ENCODE assay signal across 22 cellular contexts in the genomic region with DNA sequence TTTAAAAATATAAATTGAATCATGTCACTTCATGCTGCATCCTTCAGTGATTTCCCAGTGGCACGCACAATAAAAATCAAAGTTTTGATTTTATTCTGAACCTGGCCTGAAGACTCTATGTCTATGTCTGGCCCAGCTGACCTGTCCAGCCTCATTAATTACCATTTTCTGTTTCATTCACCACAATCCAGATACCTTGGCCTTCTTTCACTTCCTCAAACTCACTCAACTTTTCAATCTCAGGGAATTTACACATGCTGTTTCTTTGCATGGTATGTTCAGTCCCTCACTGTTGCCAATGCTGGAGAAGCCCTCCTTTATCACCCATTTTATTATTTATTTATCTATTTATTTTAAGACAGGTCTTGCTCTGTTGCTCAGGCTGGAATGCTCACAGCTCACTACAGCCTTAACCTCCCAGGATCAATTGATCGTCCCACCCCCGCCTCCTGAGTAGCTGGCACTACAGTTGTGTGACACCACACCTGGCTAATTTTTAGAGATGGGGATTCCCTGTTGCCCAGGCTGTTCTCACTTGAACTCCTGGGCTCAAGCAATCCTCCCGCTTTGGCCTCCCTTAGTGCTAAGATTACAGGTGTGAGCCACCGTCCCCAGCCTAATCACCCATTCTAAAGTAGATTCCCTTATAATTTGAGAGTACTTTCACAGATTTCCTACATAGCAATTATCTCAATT. TPM values are rescaled to one million over a fixed set of nuclear protein-coding genes. Genes with fewer than 3 reads are reported as not detected.
DNase-seq lines count a peak whose midpoint lies in the region; ATAC-seq and TF ChIP-seq lines count a peak whose summit lies in the region.
"Had no signal": no experiment of that assay in that cellular context is flagged by ENCODE, and none has a peak within 500 bp of the region (broad histone marks: within the 10 kb centered on the region; RNA-seq: fewer than 3 reads in every experiment).

No MANE protein-coding gene starts in this region.

- no peak overlapping the region for H2BK5ac ChIP-seq in mesenchymal stem cell (ENCODE audit: low read depth, low read length, poor library complexity, severe bottlenecking)

- H3K4me3 ChIP-seq in GM06990 (replicated peaks; ENCODE audit: low read depth, low read length) (no peak overlapping the region), mesenchymal stem cell (ENCODE audit: insufficient read depth in 1 of 2, low read depth in 1 of 2, low read length in 2 of 2) (no peak overlapping the region)
- H3K4me3 ChIP-seq: upper lobe of left lung had no signal

- H3K27ac Mint-ChIP-seq in immature natural killer cell, result no peak overlapping the region

- DNase-seq in GM06990 (ENCODE audit: extremely low read depth, insufficient read length), result peak; percentile 25
- DNase-seq in immature natural killer cell, result no peak
- no peak for DNase-seq in stimulated activated CD4-positive, alpha-beta T cell treated with anti-CD3 and anti-CD28 coated beads, Interleukin-12 subunit alpha, Interleukin-12 subunit beta, amount 100 ng/mL, for 4 hours
- no peak for DNase-seq in mesenchymal stem cell
- DNase-seq in left ventricle myocardium superior, result no peak
- DNase-seq: cortex of kidney; DMS79 treated with DMSO at 0.1 percent for 48 hours; KBM-7; kidney; NCI-H1417 treated with DMSO at 0.1 percent for 48 hours; NCI-H524 treated with DMSO at 0.1 percent for 48 hours; stimulated activated naive CD4-positive, alpha-beta T cell; SW 1271; upper lobe of left lung had no signal

- no peak overlapping the region for H3K14ac ChIP-seq in mesenchymal stem cell (ENCODE audit: low read length in 2 of 2)

- no peaks in the 10 kb centered on the region for H3K79me1 ChIP-seq in mesenchymal stem cell (replicated peaks; ENCODE audit: low read length, poor library complexity, severe bottlenecking)

- no peaks in the 10 kb centered on the region for H3K27me3 ChIP-seq in GM06990 (replicated peaks; ENCODE audit: control insufficient read depth, insufficient read depth, low read length)
- no peaks in the 10 kb centered on the region for H3K27me3 ChIP-seq in mesenchymal stem cell (ENCODE audit: control insufficient read depth in 1 of 2, insufficient read depth in 1 of 2, low read length in 2 of 2)
- H3K27me3 ChIP-seq: upper lobe of left lung had no signal

- H4K91ac ChIP-seq in mesenchymal stem cell (ENCODE audit: low read length), result no peak overlapping the region

- ATAC-seq in GM19043 (IDR thresholded peaks at IDR 0.05; ENCODE audit: low read depth, unreplicated experiment) (peak; percentile 69), HG02588 (IDR thresholded peaks at IDR 0.05; ENCODE audit: unreplicated experiment) (peak; percentile 79), HG03159 (IDR thresholded peaks at IDR 0.05; ENCODE audit: unreplicated experiment) (peak; percentile 79), left ventricle myocardium superior (no peak)
- ATAC-seq: esophagus mucosa had no signal

- no peak for TF ChIP-seq CTCF in GM06990 (IDR thresholded peaks at IDR 0.05; ENCODE audit: insufficient read depth, low read length, poor library complexity, severe bottlenecking)

- H3K4me1 ChIP-seq in mesenchymal stem cell (ENCODE audit: control insufficient read depth, insufficient read depth, low read depth, low read length), result no peaks in the 10 kb centered on the region
- H3K4me1 ChIP-seq: upper lobe of left lung had no signal

- intact Hi-C loops in left ventricle myocardium superior (cut with micrococcal nuclease), result no loop called here

- WGBS in mesenchymal stem cell, result 100% methylated on average over 4 of the region's 5 CpGs

- H3K27me3 Mint-ChIP-seq in immature natural killer cell (ENCODE audit: low read depth in 3 of 3), result no peaks in the 10 kb centered on the region

- no peak overlapping the region for H2BK120ac ChIP-seq in mesenchymal stem cell (ENCODE audit: low read depth, low read length)

- H3K9ac ChIP-seq in mesenchymal stem cell (ENCODE audit: low read length), result no peak overlapping the region

- peaks cover 3% of the 10 kb centered on the region for H3K9me3 ChIP-seq in mesenchymal stem cell (ENCODE audit: control insufficient read depth, low read length)
- H3K9me3 ChIP-seq: upper lobe of left lung had no signal

- H3K36me3 ChIP-seq in GM06990 (ENCODE audit: control insufficient read depth, insufficient read depth, low read length) (no peaks in the 10 kb centered on the region), mesenchymal stem cell (ENCODE audit: control insufficient read depth in 1 of 2, insufficient read depth in 2 of 2, low read depth in 1 of 2, low read length in 2 of 2) (no peaks in the 10 kb centered on the region)
- H3K36me3 ChIP-seq: upper lobe of left lung had no signal

- H3K27ac ChIP-seq in mesenchymal stem cell (ENCODE audit: low read length, poor library complexity, severe bottlenecking), result no peak overlapping the region
- H3K27ac ChIP-seq: 22Rv1, C4-2B, HL-60, upper lobe of left lung, VCaP had no signal

- H2AK5ac ChIP-seq in mesenchymal stem cell (ENCODE audit: low read length, severe bottlenecking), result no peak overlapping the region

- peaks cover 0 to 3% (median 0%) of the 10 kb centered on the region in 6 donors for H3K9me3 Mint-ChIP-seq in immature natural killer cell

- H3K4me1 Mint-ChIP-seq in immature natural killer cell, result no peaks in the 10 kb centered on the region

- H3K36me3 Mint-ChIP-seq in immature natural killer cell, result peaks cover 11 to 17% (median 14%) of the 10 kb centered on the region in 3 donors

- no peak overlapping the region for H3K4ac ChIP-seq in mesenchymal stem cell (ENCODE audit: low read depth in 1 of 2, low read length in 2 of 2)

- no peak overlapping the region for H4K8ac ChIP-seq in mesenchymal stem cell (ENCODE audit: low read length)

- no peak overlapping the region for H3K18ac ChIP-seq in mesenchymal stem cell (ENCODE audit: low read depth in 1 of 2, low read length in 2 of 2)

- H2BK12ac ChIP-seq in mesenchymal stem cell (ENCODE audit: low read length in 2 of 2), result no peak overlapping the region

- no peak overlapping the region for H2BK15ac ChIP-seq in mesenchymal stem cell (ENCODE audit: low read depth, poor library complexity, severe bottlenecking)

- H3K23ac ChIP-seq in mesenchymal stem cell (ENCODE audit: low read length in 2 of 2), result no peak overlapping the region

- H3K4me2 ChIP-seq in mesenchymal stem cell (ENCODE audit: low read length, poor library complexity, severe bottlenecking), result no peak overlapping the region

- H2AFZ ChIP-seq in mesenchymal stem cell (ENCODE audit: low read depth, low read length), result no peak overlapping the region

- no peak overlapping the region for H3K4me3 Mint-ChIP-seq in immature natural killer cell

RNA-seq across cellular contexts. Expression of a gene that starts 43.1 kb away (rescaled TPM):
- 1 to 10 TPM; 2.0 to 3.7 (median 3.0) TPM for polyA plus RNA-seq in immature natural killer cell
- polyA plus RNA-seq in mesenchymal stem cell (2013, experiment 1 of 2), result 1.8 TPM
- polyA plus RNA-seq in mesenchymal stem cell (2013, experiment 2 of 2), result 1.6 TPM
- 2.0 TPM for total RNA-seq in left ventricle myocardium superior

RNA-seq across cellular contexts. Expression of a gene that starts 43.4 kb away (rescaled TPM):
- 10 to 100 TPM; 21.8 to 47.9 (median 29.2) TPM for polyA plus RNA-seq in immature natural killer cell
- polyA plus RNA-seq in mesenchymal stem cell (2013, experiment 1 of 2), result 60.7 TPM
- polyA plus RNA-seq in mesenchymal stem cell (2013, experiment 2 of 2), result 74.8 TPM
- total RNA-seq in left ventricle myocardium superior, result 64.1 TPM
